ENCODE assay signal across 16 cellular contexts in genomic region chr1:206721454-206721853, GRCh38. TPM values are rescaled to one million over a fixed set of nuclear protein-coding genes. Genes with fewer than 3 reads are reported as not detected.
DNase-seq lines count a peak whose midpoint lies in the region; ATAC-seq and TF ChIP-seq lines count a peak whose summit lies in the region.
"Had no signal": no experiment of that assay in that cellular context is flagged by ENCODE, and none has a peak within 500 bp of the region (broad histone marks: within the 10 kb centered on the region; RNA-seq: fewer than 3 reads in every experiment).

No MANE protein-coding gene starts in this region.

- no peak for DNase-seq in natural killer cell treated with Interleukin-12 subunit alpha and Interleukin-12 subunit beta and Interleukin-15 and Interleukin-18, amount 100 ng/mL, for 72 hours (ENCODE audit: low spot score)
- DNase-seq in natural killer cell (no peak), psoas muscle (no peak), SJCRH30 (no peak)
- no peak for DNase-seq in central memory CD8-positive, alpha-beta T cell (ENCODE audit: low spot score in 2 of 2)
- DNase-seq: ACHN; CD8-positive, alpha-beta T cell; DMS 273 treated with DMSO at 0.1 percent for 48 hours; EL; Karpas-422; NCI-H1930; NCI-H2171; NCI-H510A treated with DMSO at 0.1 percent for 48 hours; RPMI8226 had no signal

- TF ChIP-seq POLR2A in GM18505 (IDR thresholded peaks at IDR 0.05; ENCODE audit: borderline replicate concordance, extremely low read depth, insufficient read depth, insufficient read length) = no peak

- TF ChIP-seq CTCF in natural killer cell (IDR thresholded peaks at IDR 0.05) (no peak), psoas muscle (IDR thresholded peaks at IDR 0.05) (no peak)

- intact Hi-C loops in natural killer cell (cut with micrococcal nuclease) = no loop called here
- intact Hi-C loops in psoas muscle (cut with DNase I) = loop anchor here in 1 of 2 donors (5.0 kb wide), 1 partner anchor 34 kb away; no protein-coding TSS in a partner anchor

- ATAC-seq in natural killer cell treated with Interleukin-12 subunit alpha and Interleukin-12 subunit beta and Interleukin-15 and Interleukin-18, amount 100 ng/mL, for 72 hours = no peak
- ATAC-seq in natural killer cell (no peak), psoas muscle (no peak), HG03571 (IDR thresholded peaks at IDR 0.05; ENCODE audit: unreplicated experiment) (no peak), GM18505 (IDR thresholded peaks at IDR 0.05; ENCODE audit: unreplicated experiment) (no peak)
- ATAC-seq in central memory CD8-positive, alpha-beta T cell (replicated peaks; ENCODE audit: extremely low read depth, poor library complexity, severe bottlenecking) = no peak
- ATAC-seq: CD8-positive, alpha-beta T cell had no signal

- H3K27me3 Mint-ChIP-seq in natural killer cell treated with Interleukin-12 subunit alpha and Interleukin-12 subunit beta and Interleukin-15 and Interleukin-18, amount 100 ng/mL, for 72 hours = no peaks in the 10 kb centered on the region
- no peaks in the 10 kb centered on the region for H3K27me3 Mint-ChIP-seq in natural killer cell (ENCODE audit: low read depth in 2 of 2)
- no peaks in the 10 kb centered on the region for H3K27me3 Mint-ChIP-seq in central memory CD8-positive, alpha-beta T cell

- no peaks in the 10 kb centered on the region for H3K9me3 Mint-ChIP-seq in natural killer cell treated with Interleukin-12 subunit alpha and Interleukin-12 subunit beta and Interleukin-15 and Interleukin-18, amount 100 ng/mL, for 72 hours
- no peaks in the 10 kb centered on the region for H3K9me3 Mint-ChIP-seq in natural killer cell
- no peaks in the 10 kb centered on the region for H3K9me3 Mint-ChIP-seq in central memory CD8-positive, alpha-beta T cell
- H3K9me3 Mint-ChIP-seq: CD8-positive, alpha-beta T cell had no signal

- H3K27ac ChIP-seq in psoas muscle (peak overlapping the region; percentile 37), SJCRH30 (no peak overlapping the region)

- H3K9me3 ChIP-seq in psoas muscle = no peaks in the 10 kb centered on the region
- H3K9me3 ChIP-seq in SJCRH30 (replicated peaks) = no peaks in the 10 kb centered on the region

- H3K4me3 ChIP-seq in psoas muscle (no peak overlapping the region), SJCRH30 (no peak overlapping the region)

- no peaks in the 10 kb centered on the region for H3K36me3 Mint-ChIP-seq in natural killer cell treated with Interleukin-12 subunit alpha and Interleukin-12 subunit beta and Interleukin-15 and Interleukin-18, amount 100 ng/mL, for 72 hours
- no peaks in the 10 kb centered on the region for H3K36me3 Mint-ChIP-seq in natural killer cell
- H3K36me3 Mint-ChIP-seq in central memory CD8-positive, alpha-beta T cell (ENCODE audit: insufficient read depth) = peaks cover 15% of the 10 kb centered on the region

- H3K27ac Mint-ChIP-seq in natural killer cell treated with Interleukin-12 subunit alpha and Interleukin-12 subunit beta and Interleukin-15 and Interleukin-18, amount 100 ng/mL, for 72 hours = peak overlapping the region; percentile 7 to 10
- peak overlapping the region in 1 of 2 donors; percentile 4 for H3K27ac Mint-ChIP-seq in natural killer cell
- peak overlapping the region; percentile 38 for H3K27ac Mint-ChIP-seq in central memory CD8-positive, alpha-beta T cell (ENCODE audit: low read depth)
- H3K27ac Mint-ChIP-seq: CD8-positive, alpha-beta T cell had no signal

- H3K36me3 ChIP-seq in psoas muscle (ENCODE audit: insufficient read depth in 1 of 2, low read depth in 1 of 2) = no peaks in the 10 kb centered on the region
- H3K36me3 ChIP-seq in SJCRH30 = no peaks in the 10 kb centered on the region; the same call in 1 of the 2 replicates

- H3K4me3 Mint-ChIP-seq in natural killer cell treated with Interleukin-12 subunit alpha and Interleukin-12 subunit beta and Interleukin-15 and Interleukin-18, amount 100 ng/mL, for 72 hours = no peak overlapping the region
- H3K4me3 Mint-ChIP-seq in natural killer cell = no peak overlapping the region
- H3K4me3 Mint-ChIP-seq in central memory CD8-positive, alpha-beta T cell = no peak overlapping the region
- H3K4me3 Mint-ChIP-seq: CD8-positive, alpha-beta T cell had no signal

- no peaks in the 10 kb centered on the region for H3K27me3 ChIP-seq in psoas muscle (ENCODE audit: insufficient read depth in 3 of 3, low read length in 2 of 3)
- H3K27me3 ChIP-seq in SJCRH30 = no peaks in the 10 kb centered on the region

- peaks cover 59 to 70% of the 10 kb centered on the region in 2 donors for H3K4me1 Mint-ChIP-seq in natural killer cell treated with Interleukin-12 subunit alpha and Interleukin-12 subunit beta and Interleukin-15 and Interleukin-18, amount 100 ng/mL, for 72 hours (ENCODE audit: low read depth in 2 of 2)
- H3K4me1 Mint-ChIP-seq in natural killer cell = peaks cover 66 to 80% of the 10 kb centered on the region in 2 donors
- H3K4me1 Mint-ChIP-seq in central memory CD8-positive, alpha-beta T cell = peaks cover 83% of the 10 kb centered on the region

- WGBS in psoas muscle, 3 donors = 43 to 82% (median 57%) methylated on average over 1 of the region's 1 CpG

- H3K4me1 ChIP-seq in psoas muscle = peaks cover 89% of the 10 kb centered on the region
- H3K4me1 ChIP-seq in SJCRH30 = peaks cover 18% of the 10 kb centered on the region; the same call in 1 of the 2 replicates

RNA-seq across cellular contexts. Expression of gene MAPKAPK2, which starts 36.7 kb away (rescaled TPM):
- 100 to 1,000 TPM; 104 to 115 TPM for total RNA-seq in natural killer cell treated with Interleukin-12 subunit alpha and Interleukin-12 subunit beta and Interleukin-15 and Interleukin-18, amount 100 ng/mL, for 72 hours
- total RNA-seq in natural killer cell (100 to 1,000 TPM; 137 to 197 (median 178) TPM), psoas muscle (100 to 1,000 TPM in 3 of 4 donors, 10 to 100 TPM in 1; 89.4 to 198 (median 167) TPM)
- 100 to 1,000 TPM; 108 to 191 (median 112) TPM for polyA plus RNA-seq in psoas muscle
- total RNA-seq in SJCRH30 (2014; rRNA removed; shearing (Covaris generic)) = 64.4 and 67.6 TPM in 2 replicates

RNA-seq across cellular contexts. Expression of gene IL19, which starts 49.1 kb away (rescaled TPM):
- not detected for total RNA-seq in natural killer cell treated with Interleukin-12 subunit alpha and Interleukin-12 subunit beta and Interleukin-15 and Interleukin-18, amount 100 ng/mL, for 72 hours
- not detected for total RNA-seq in natural killer cell
- not detected for total RNA-seq in psoas muscle
- not detected for polyA plus RNA-seq in psoas muscle
- total RNA-seq in SJCRH30 (2014; rRNA removed; shearing (Covaris generic)) = not detected in 2 replicates
- total RNA-seq: CD8-positive, alpha-beta T cell had no signal

RNA-seq across cellular contexts. Expression of gene IL10, which starts 50.8 kb away (rescaled TPM):
- total RNA-seq in natural killer cell treated with Interleukin-12 subunit alpha and Interleukin-12 subunit beta and Interleukin-15 and Interleukin-18, amount 100 ng/mL, for 72 hours = under 1 TPM in 1 of 2 donors, not detected in 1; 0.95 TPM
- total RNA-seq in natural killer cell (1 to 10 TPM in 1 of 3 donors, not detected in 2; 1.0 TPM), psoas muscle (under 1 TPM in 3 of 4 donors, not detected in 1; 0.32 to 0.44 (median 0.44) TPM)
- polyA plus RNA-seq in psoas muscle = under 1 TPM; 0.20 to 0.82 (median 0.22) TPM
- 0.16 TPM in 1 of 2 replicates, not detected in the other for total RNA-seq in SJCRH30 (2014; rRNA removed; shearing (Covaris generic))
